14 cellular contexts compared by ENCODE assay signal in genomic region chr3:46939578-46940405, GRCh38. TPM values are rescaled to one million over a fixed set of nuclear protein-coding genes. Genes with fewer than 3 reads are reported as not detected.
A peak's percentile ranks its signal among the peaks of the same experiment; 100 is the strongest.
DNase-seq lines count a peak whose midpoint lies in the region; ATAC-seq and TF ChIP-seq lines count a peak whose summit lies in the region.
"Had no signal": no experiment of that assay in that cellular context is flagged by ENCODE, and none has a peak within 500 bp of the region (broad histone marks: within the 10 kb centered on the region; RNA-seq: fewer than 3 reads in every experiment).

No MANE protein-coding gene starts in this region.

- H3K36me3 Mint-ChIP-seq in Caco-2 (ENCODE audit: insufficient read depth, unreplicated experiment): peaks cover 83% of the 10 kb centered on the region
- peaks cover 11% of the 10 kb centered on the region for H3K36me3 Mint-ChIP-seq in T-helper 17 cell (ENCODE audit: low read depth)

- H3K9me3 ChIP-seq in Caco-2 (no peaks in the 10 kb centered on the region), T-helper 17 cell (ENCODE audit: control insufficient read depth, low read length, poor library complexity, severe bottlenecking) (no peaks in the 10 kb centered on the region), left ventricle myocardium inferior (replicated peaks) (no peaks in the 10 kb centered on the region), gastrocnemius medialis (no peaks in the 10 kb centered on the region)
- H3K9me3 ChIP-seq: ovary had no signal

- H3K36me3 ChIP-seq in Caco-2 (ENCODE audit: control insufficient read depth, insufficient read depth, low read length) (peaks cover 5% of the 10 kb centered on the region), left ventricle myocardium inferior (peaks cover 25% of the 10 kb centered on the region), gastrocnemius medialis (peaks cover 0 to 10% of the 10 kb centered on the region in 2 donors)
- H3K36me3 ChIP-seq: ovary had no signal

- DNase-seq in Caco-2: no peak
- DNase-seq in T-helper 17 cell: no peak
- no peak for DNase-seq in left ventricle myocardium inferior
- no peak for DNase-seq in gastrocnemius medialis
- no peak for DNase-seq in SHP77 treated with DMSO at 0.1 percent for 48 hours (lab: John Stamatoyannopoulos, UW)
- no peak for DNase-seq in NCI-H82 (lab: John Stamatoyannopoulos, UW)
- DNase-seq: activated naive CD4-positive, alpha-beta T cell; DMS 273 treated with DMSO at 0.1 percent for 48 hours; H9; kidney glomerular epithelial cell; NCI-H1436 treated with DMSO at 0.1 percent for 48 hours; ovary; stimulated activated CD4-positive, alpha-beta T cell treated with anti-CD3 and anti-CD28 coated beads, Interleukin-4, amount 100 ng/mL, for 1 hour had no signal

- no peak for ATAC-seq in T-helper 17 cell
- ATAC-seq in gastrocnemius medialis: no peak
- no peak for ATAC-seq in HG02973 (IDR thresholded peaks at IDR 0.05; ENCODE audit: unreplicated experiment)

- H3K27me3 Mint-ChIP-seq in Caco-2 (ENCODE audit: insufficient read depth, unreplicated experiment) (no peaks in the 10 kb centered on the region), T-helper 17 cell (no peaks in the 10 kb centered on the region)

- intact Hi-C loops in Caco-2 (cut with micrococcal nuclease; ENCODE audit: unreplicated experiment) (loop anchor here (5.0 kb wide), 1 partner anchor 58 kb away; no protein-coding TSS in a partner anchor), left ventricle myocardium inferior (cut with micrococcal nuclease) (no loop called here), gastrocnemius medialis (cut with DNase I; ENCODE audit: low total_unique reads) (loop anchor here (10.0 kb wide), 2 partner anchors 225 to 375 kb away; partner anchors contain the start of genes LRRC2 and SETD2)

- no TSS peak for BruUV-seq in Caco-2 (replicated peaks; lab: Mats Ljungman, UMichigan)

- H3K27ac Mint-ChIP-seq in Caco-2 (ENCODE audit: unreplicated experiment) (peak overlapping the region; percentile 64), T-helper 17 cell (peak overlapping the region; percentile 83)

- no peaks in the 10 kb centered on the region for H3K27me3 ChIP-seq in Caco-2 (replicated peaks; ENCODE audit: control insufficient read depth, insufficient read depth, low read length)
- no peaks in the 10 kb centered on the region for H3K27me3 ChIP-seq in left ventricle myocardium inferior (ENCODE audit: low read depth)
- no peaks in the 10 kb centered on the region for H3K27me3 ChIP-seq in gastrocnemius medialis
- H3K27me3 ChIP-seq: ovary had no signal

- H3K4me1 ChIP-seq in Caco-2: peaks cover 79% of the 10 kb centered on the region
- peaks cover 94% of the 10 kb centered on the region for H3K4me1 ChIP-seq in left ventricle myocardium inferior
- peaks cover 70 to 74% of the 10 kb centered on the region in 2 donors for H3K4me1 ChIP-seq in gastrocnemius medialis

- TF ChIP-seq POLR2A in gastrocnemius medialis (IDR thresholded peaks at IDR 0.05): no peak

- H3K4me3 Mint-ChIP-seq in Caco-2 (ENCODE audit: unreplicated experiment): no peak overlapping the region
- no peak overlapping the region for H3K4me3 Mint-ChIP-seq in T-helper 17 cell
- H3K4me3 Mint-ChIP-seq: H9 had no signal

- TF ChIP-seq CTCF in Caco-2 (IDR thresholded peaks at IDR 0.05; ENCODE audit: insufficient read depth in 1 of 2, low read depth in 1 of 2, low read length in 1 of 2, severe bottlenecking in 1 of 2, unreplicated experiment in 1 of 2): no peak
- no peak for TF ChIP-seq CTCF in left ventricle myocardium inferior (IDR thresholded peaks at IDR 0.05; ENCODE audit: borderline replicate concordance)
- TF ChIP-seq CTCF in gastrocnemius medialis (IDR thresholded peaks at IDR 0.05 in 4 of 5, conservative IDR thresholded peaks at IDR 0.05 in 1 of 5): no peak

- no peaks in the 10 kb centered on the region for H3K9me3 Mint-ChIP-seq in Caco-2 (ENCODE audit: unreplicated experiment)
- H3K9me3 Mint-ChIP-seq: H9 had no signal

- POLR2A ChIA-PET in Caco-2 (lab: Charles Lee): no interaction called here

- H3K27ac ChIP-seq in left ventricle myocardium inferior (replicated peaks) (peak overlapping the region; percentile 90), gastrocnemius medialis (peak overlapping the region; percentile 90 to 96 (median 92))
- H3K27ac ChIP-seq: ovary had no signal

- in situ Hi-C loops in gastrocnemius medialis (cut with MboI; ENCODE audit: low sequenced_read_pairs in 4 of 4): no loop called here

- CTCF ChIA-PET in Caco-2 (lab: Charles Lee): interaction anchor here (0.6 to 0.8 kb wide), 2 partner anchors 16 to 21 kb away, joined by 3 to 4 read pairs; no protein-coding TSS in a partner anchor

- no peak overlapping the region for H3K4me3 ChIP-seq in Caco-2 (ENCODE audit: low read depth, low read length)
- no peak overlapping the region for H3K4me3 ChIP-seq in left ventricle myocardium inferior
- no peak overlapping the region for H3K4me3 ChIP-seq in gastrocnemius medialis
- H3K4me3 ChIP-seq: ovary had no signal

- H3K4me1 Mint-ChIP-seq in Caco-2 (ENCODE audit: low read depth, unreplicated experiment) (peaks cover 72% of the 10 kb centered on the region), T-helper 17 cell (peaks cover 51% of the 10 kb centered on the region)

RNA-seq across cellular contexts. Expression of gene CCDC12, which starts 36.8 kb away (rescaled TPM):
- total RNA-seq in Caco-2 (2022) (52.7 and 60.8 TPM in 2 replicates), T-helper 17 cell (10 to 100 TPM; 67.6 to 75.8 TPM), left ventricle myocardium inferior (31.0 TPM), gastrocnemius medialis (10 to 100 TPM; 24.6 to 32.0 (median 29.0) TPM)

RNA-seq across cellular contexts. Expression of gene NBEAL2, which starts 39.7 kb away (rescaled TPM):
- total RNA-seq in Caco-2 (2022) (62.4 and 76.9 TPM in 2 replicates), T-helper 17 cell (100 to 1,000 TPM; 285 to 303 TPM), left ventricle myocardium inferior (12.6 TPM), gastrocnemius medialis (1 to 10 TPM; 4.1 to 8.7 (median 7.5) TPM)
